16 cellular contexts compared by ENCODE assay signal in the genomic region with DNA sequence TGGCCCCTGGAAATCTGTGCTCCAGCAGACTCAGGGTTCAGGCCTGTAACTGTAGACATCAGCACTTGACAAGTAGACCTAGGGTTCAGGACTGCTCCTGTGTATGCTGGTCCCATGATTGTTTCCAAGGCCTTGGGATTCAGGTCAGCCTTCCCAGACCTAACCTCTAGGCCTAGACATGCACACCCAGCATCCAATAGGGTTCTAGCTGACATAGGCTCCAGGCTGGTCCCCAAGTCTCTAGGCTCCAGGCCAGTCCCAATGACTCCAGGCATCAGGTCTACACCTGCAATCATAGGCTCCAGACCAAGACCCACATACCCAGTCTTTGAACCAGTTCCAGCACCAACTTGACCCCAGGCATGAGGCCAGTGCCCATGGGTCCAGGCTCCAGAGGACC.
DNase-seq lines count a peak whose midpoint lies in the region; ATAC-seq and TF ChIP-seq lines count a peak whose summit lies in the region.
"Had no signal": no experiment of that assay in that cellular context is flagged by ENCODE, and none has a peak within 500 bp of the region (broad histone marks: within the 10 kb centered on the region; RNA-seq: fewer than 3 reads in every experiment).

No MANE protein-coding gene starts in this region.

- DNase-seq in spleen: peak; percentile 47
- no peak for DNase-seq in upper lobe of right lung
- DNase-seq in T1000 (lab: John Stamatoyannopoulos, UW): no peak
- no peak for DNase-seq in SK-N-SH
- DNase-seq: C1 segment of cervical spinal cord; Calu3; CD4-positive, alpha-beta memory T cell; COR-L47; DMS53; DMS79 treated with DMSO at 0.1 percent for 48 hours; GF-D8; H9 had no signal

- H3K36me3 ChIP-seq in gastroesophageal sphincter (no peaks in the 10 kb centered on the region), spleen (no peaks in the 10 kb centered on the region), upper lobe of right lung (no peaks in the 10 kb centered on the region), SK-N-SH (replicated peaks in 1 of 2; ENCODE audit: control insufficient read depth in 1 of 2, insufficient read depth in 2 of 2, low read length in 1 of 2) (no peaks in the 10 kb centered on the region)

- no peak overlapping the region for H3K9ac ChIP-seq in SK-N-SH

- peak; percentile 28 for ATAC-seq in gastroesophageal sphincter
- ATAC-seq in upper lobe of right lung: peak; percentile 33
- no peak for ATAC-seq in HG02885 (IDR thresholded peaks at IDR 0.05; ENCODE audit: poor library complexity, unreplicated experiment)
- ATAC-seq: GM23338, HCT116 had no signal

- H3K9me3 ChIP-seq in gastroesophageal sphincter (peaks cover 0 to 17% (median 0%) of the 10 kb centered on the region in 3 donors), spleen (peaks cover 0 to 32% (median 24%) of the 10 kb centered on the region in 8 donors), upper lobe of right lung (no peaks in the 10 kb centered on the region), SK-N-SH (no peaks in the 10 kb centered on the region)

- no peak for TF ChIP-seq POLR2A in gastroesophageal sphincter (IDR thresholded peaks at IDR 0.05)
- no peak for TF ChIP-seq POLR2A in spleen (IDR thresholded peaks at IDR 0.05)

- CTCF ChIA-PET in SK-N-SH (lab: Yijun Ruan, JAX): no interaction called here

- POLR2A ChIA-PET in SK-N-SH (lab: Yijun Ruan, JAX): no interaction called here

- H2AFZ ChIP-seq in SK-N-SH (ENCODE audit: low read depth): no peak overlapping the region
- H2AFZ ChIP-seq: GM23338 had no signal

- H3K4me2 ChIP-seq in SK-N-SH: no peak overlapping the region
- H3K4me2 ChIP-seq: GM23338 had no signal

- TF ChIP-seq RAD21 in SK-N-SH (IDR thresholded peaks at IDR 0.05; ENCODE audit: low read length): no peak

- no peaks in the 10 kb centered on the region for H3K9me2 ChIP-seq in SK-N-SH

- intact Hi-C loops in spleen (cut with DNase I; ENCODE audit: low total_unique reads): no loop called here
- intact Hi-C loops in upper lobe of right lung (cut with DNase I): no loop called here

- no peak overlapping the region for H3K27ac ChIP-seq in gastroesophageal sphincter
- H3K27ac ChIP-seq in spleen: no peak overlapping the region
- H3K27ac ChIP-seq in upper lobe of right lung: no peak overlapping the region
- H3K27ac ChIP-seq in SK-N-SH (ENCODE audit: low read depth in 2 of 2, low read length in 1 of 2): no peak overlapping the region

- no peaks in the 10 kb centered on the region for H3K27me3 ChIP-seq in gastroesophageal sphincter
- H3K27me3 ChIP-seq in spleen (replicated peaks in 1 of 7): no peaks in the 10 kb centered on the region
- no peaks in the 10 kb centered on the region for H3K27me3 ChIP-seq in upper lobe of right lung
- no peaks in the 10 kb centered on the region for H3K27me3 ChIP-seq in SK-N-SH (ENCODE audit: insufficient read depth)

- no peaks in the 10 kb centered on the region for H3F3A ChIP-seq in SK-N-SH (replicated peaks; ENCODE audit: insufficient read depth)

- H3K79me2 ChIP-seq in SK-N-SH (ENCODE audit: insufficient read depth): no peaks in the 10 kb centered on the region

- H3K4me1 ChIP-seq in gastroesophageal sphincter (no peaks in the 10 kb centered on the region), spleen (no peaks in the 10 kb centered on the region), upper lobe of right lung (no peaks in the 10 kb centered on the region), SK-N-SH (ENCODE audit: control insufficient read depth in 1 of 2, insufficient read depth in 2 of 2, low read depth in 1 of 2, low read length in 1 of 2) (no peaks in the 10 kb centered on the region)

- H3K4me3 ChIP-seq in gastroesophageal sphincter (no peak overlapping the region), spleen (no peak overlapping the region), upper lobe of right lung (no peak overlapping the region), SK-N-SH (ENCODE audit: low read depth in 2 of 2, low read length in 1 of 2) (no peak overlapping the region)
- H3K4me3 ChIP-seq: GM23338 had no signal

- TF ChIP-seq CTCF in gastroesophageal sphincter (IDR thresholded peaks at IDR 0.05) (no peak), spleen (IDR thresholded peaks at IDR 0.05 in 8 of 11, conservative IDR thresholded peaks at IDR 0.05 in 3 of 11) (no peak), upper lobe of right lung (IDR thresholded peaks at IDR 0.05) (no peak), SK-N-SH (IDR thresholded peaks at IDR 0.05) (no peak)

- H4K20me1 ChIP-seq in SK-N-SH (ENCODE audit: insufficient read depth): no peaks in the 10 kb centered on the region

- no peak for TF ChIP-seq EP300 in gastroesophageal sphincter (IDR thresholded peaks at IDR 0.05)
- TF ChIP-seq EP300 in SK-N-SH (IDR thresholded peaks at IDR 0.05; ENCODE audit: borderline replicate concordance in 1 of 2, low read depth in 1 of 2, low read length in 1 of 2): no peak

TF ChIP-seq in SK-N-SH, 30 proteins besides CTCF, POLR2A, EP300 and RAD21:
- no peak for TF ChIP-seq FOXM1 (IDR thresholded peaks at IDR 0.05; ENCODE audit: low read depth)
- TF ChIP-seq TCF12 (IDR thresholded peaks at IDR 0.05): no peak
- no peak for TF ChIP-seq NRF1 (IDR thresholded peaks at IDR 0.05; ENCODE audit: low read depth, low read length)
- no peak for TF ChIP-seq FOXJ3 (CRISPR knock-in tag; IDR thresholded peaks at IDR 0.05)
- TF ChIP-seq RFX5 (IDR thresholded peaks at IDR 0.05; ENCODE audit: low read length): no peak
- TF ChIP-seq, protein P1, sequence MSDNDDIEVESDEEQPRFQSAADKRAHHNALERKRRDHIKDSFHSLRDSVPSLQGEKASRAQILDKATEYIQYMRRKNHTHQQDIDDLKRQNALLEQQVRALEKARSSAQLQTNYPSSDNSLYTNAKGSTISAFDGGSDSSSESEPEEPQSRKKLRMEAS (IDR thresholded peaks at IDR 0.05; ENCODE audit: low read depth): no peak
- TF ChIP-seq NFIC (IDR thresholded peaks at IDR 0.05; ENCODE audit: borderline replicate concordance): no peak
- no peak for TF ChIP-seq SMC3 (IDR thresholded peaks at IDR 0.05; ENCODE audit: low read depth, low read length)
- TF ChIP-seq EZH2phosphoT487 (IDR thresholded peaks at IDR 0.05; ENCODE audit: borderline replicate concordance, low read depth): no peak
- TF ChIP-seq, protein P2, sequence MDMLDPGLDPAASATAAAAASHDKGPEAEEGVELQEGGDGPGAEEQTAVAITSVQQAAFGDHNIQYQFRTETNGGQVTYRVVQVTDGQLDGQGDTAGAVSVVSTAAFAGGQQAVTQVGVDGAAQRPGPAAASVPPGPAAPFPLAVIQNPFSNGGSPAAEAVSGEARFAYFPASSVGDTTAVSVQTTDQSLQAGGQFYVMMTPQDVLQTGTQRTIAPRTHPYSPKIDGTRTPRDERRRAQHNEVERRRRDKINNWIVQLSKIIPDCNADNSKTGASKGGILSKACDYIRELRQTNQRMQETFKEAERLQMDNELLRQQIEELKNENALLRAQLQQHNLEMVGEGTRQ (IDR thresholded peaks at IDR 0.05; ENCODE audit: borderline replicate concordance, low read depth, low read length): no peak
- no peak for TF ChIP-seq POLR2AphosphoS5 (IDR thresholded peaks at IDR 0.05; ENCODE audit: low read depth, low read length)
- no peak for TF ChIP-seq TEAD4 (IDR thresholded peaks at IDR 0.05; ENCODE audit: borderline replicate concordance, insufficient read depth)
- no peak for TF ChIP-seq CHD2 (IDR thresholded peaks at IDR 0.05; ENCODE audit: low read length, partially characterized antibody)
- TF ChIP-seq TAF1 (IDR thresholded peaks at IDR 0.05; ENCODE audit: borderline replicate concordance, low read depth, low read length): no peak
- no peak for TF ChIP-seq GABPA (IDR thresholded peaks at IDR 0.05; ENCODE audit: low read depth)
- no peak for TF ChIP-seq FOSL2 (IDR thresholded peaks at IDR 0.05; ENCODE audit: borderline replicate concordance, low read depth)
- no peak for TF ChIP-seq MXI1 (IDR thresholded peaks at IDR 0.05; ENCODE audit: low read depth, low read length)
- TF ChIP-seq, protein P3, sequence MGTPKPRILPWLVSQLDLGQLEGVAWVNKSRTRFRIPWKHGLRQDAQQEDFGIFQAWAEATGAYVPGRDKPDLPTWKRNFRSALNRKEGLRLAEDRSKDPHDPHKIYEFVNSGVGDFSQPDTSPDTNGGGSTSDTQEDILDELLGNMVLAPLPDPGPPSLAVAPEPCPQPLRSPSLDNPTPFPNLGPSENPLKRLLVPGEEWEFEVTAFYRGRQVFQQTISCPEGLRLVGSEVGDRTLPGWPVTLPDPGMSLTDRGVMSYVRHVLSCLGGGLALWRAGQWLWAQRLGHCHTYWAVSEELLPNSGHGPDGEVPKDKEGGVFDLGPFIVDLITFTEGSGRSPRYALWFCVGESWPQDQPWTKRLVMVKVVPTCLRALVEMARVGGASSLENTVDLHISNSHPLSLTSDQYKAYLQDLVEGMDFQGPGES (IDR thresholded peaks at IDR 0.05; ENCODE audit: low read depth, low read length): no peak
- TF ChIP-seq, protein P4, sequence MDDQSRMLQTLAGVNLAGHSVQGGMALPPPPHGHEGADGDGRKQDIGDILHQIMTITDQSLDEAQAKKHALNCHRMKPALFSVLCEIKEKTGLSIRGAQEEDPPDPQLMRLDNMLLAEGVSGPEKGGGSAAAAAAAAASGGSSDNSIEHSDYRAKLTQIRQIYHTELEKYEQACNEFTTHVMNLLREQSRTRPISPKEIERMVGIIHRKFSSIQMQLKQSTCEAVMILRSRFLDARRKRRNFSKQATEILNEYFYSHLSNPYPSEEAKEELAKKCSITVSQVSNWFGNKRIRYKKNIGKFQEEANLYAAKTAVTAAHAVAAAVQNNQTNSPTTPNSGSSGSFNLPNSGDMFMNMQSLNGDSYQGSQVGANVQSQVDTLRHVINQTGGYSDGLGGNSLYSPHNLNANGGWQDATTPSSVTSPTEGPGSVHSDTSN (IDR thresholded peaks at IDR 0.05): no peak
